ENCODE assay signal across 8 cellular contexts in genomic region chr5:36305571-36306326, GRCh38. TPM values are rescaled to one million over a fixed set of nuclear protein-coding genes. Genes with fewer than 3 reads are reported as not detected.
DNase-seq lines count a peak whose midpoint lies in the region; ATAC-seq and TF ChIP-seq lines count a peak whose summit lies in the region.

No MANE protein-coding gene starts in this region.

- no peaks in the 10 kb centered on the region for H3K9me3 ChIP-seq in right cardiac atrium (ENCODE audit: control insufficient read depth, low read length)
- H3K9me3 ChIP-seq in smooth muscle cell (replicated peaks; ENCODE audit: low read depth): no peaks in the 10 kb centered on the region

- H3K4me2 ChIP-seq in smooth muscle cell: no peak overlapping the region

- intact Hi-C loops in right cardiac atrium (cut with DNase I): loop anchor here in 3 of 4 donors (2.0 to 10.0 kb wide), 4 partner anchors 35 to 131 kb away; partner anchors contain the start of gene NADK2 (in 2 of the 3)

- no peak overlapping the region for H3K9ac ChIP-seq in smooth muscle cell (ENCODE audit: low read depth)

- H2AFZ ChIP-seq in smooth muscle cell (ENCODE audit: low read depth): no peak overlapping the region

- no peak overlapping the region for H3K27ac ChIP-seq in right cardiac atrium (ENCODE audit: low read length)
- H3K27ac ChIP-seq in smooth muscle cell (ENCODE audit: low read depth): no peak overlapping the region

- H3K4me3 ChIP-seq in right cardiac atrium (ENCODE audit: low read length) (no peak overlapping the region), smooth muscle cell (no peak overlapping the region)

- DNase-seq in AG08396 (ENCODE audit: low spot score): peak; percentile 41
- peak; percentile 19 for DNase-seq in GM13977 (ENCODE audit: low spot score)
- DNase-seq in NCI-H526 treated with DMSO at 0.1 percent for 48 hours (lab: John Stamatoyannopoulos, UW): peak; percentile 38
- peak; percentile 46 for DNase-seq in amniotic stem cell (lab: John Stamatoyannopoulos, UW)
- DNase-seq in right cardiac atrium: peak; percentile 55 to 82 (median 68)
- DNase-seq in smooth muscle cell (lab: John Stamatoyannopoulos, UW; ENCODE audit: unreplicated experiment): no peak

- no peaks in the 10 kb centered on the region for H3K79me2 ChIP-seq in smooth muscle cell (ENCODE audit: low read depth)

- no peaks in the 10 kb centered on the region for H4K20me1 ChIP-seq in smooth muscle cell (ENCODE audit: low read depth)

- TF ChIP-seq CTCF in GM13977 (IDR thresholded peaks at IDR 0.05; ENCODE audit: extremely low read depth, insufficient read depth, missing control alignments) (peak; percentile 84), smooth muscle cell (IDR thresholded peaks at IDR 0.05; ENCODE audit: borderline replicate concordance, insufficient read depth, poor library complexity, severe bottlenecking) (peak; percentile 69)

- H3K4me1 ChIP-seq in right cardiac atrium (ENCODE audit: control insufficient read depth, insufficient read depth, low read length) (no peaks in the 10 kb centered on the region), smooth muscle cell (ENCODE audit: low read depth) (peaks cover 13% of the 10 kb centered on the region)

- ATAC-seq in HG03565 (IDR thresholded peaks at IDR 0.05; ENCODE audit: unreplicated experiment): peak; percentile 67
- peak; percentile 73 to 74 for ATAC-seq in right cardiac atrium
- ATAC-seq in GM18519 (IDR thresholded peaks at IDR 0.05; ENCODE audit: low FRiP score, unreplicated experiment): no peak

- no peaks in the 10 kb centered on the region for H3K27me3 ChIP-seq in right cardiac atrium (ENCODE audit: control insufficient read depth, insufficient read depth)
- H3K27me3 ChIP-seq in smooth muscle cell (ENCODE audit: low read depth): no peaks in the 10 kb centered on the region

- in situ Hi-C loops in GM13977 (cut with MboI; ENCODE audit: low pct_unique_long_range_greater_than_20kb, low sequenced_read_pairs, unreplicated experiment): no loop called here

- no peaks in the 10 kb centered on the region for H3K36me3 ChIP-seq in smooth muscle cell (ENCODE audit: low read depth)

- H3F3A ChIP-seq in smooth muscle cell (ENCODE audit: low read depth): peaks cover 8% of the 10 kb centered on the region

- 27% methylated on average over 4 of the region's 4 CpGs for WGBS in right cardiac atrium
- 38% methylated on average over 4 of the region's 4 CpGs for WGBS in smooth muscle cell (ENCODE audit: low lambda C conversion rate)

RNA-seq across cellular contexts. Expression of gene RANBP3L, which starts 4.0 kb away (rescaled TPM):
- total RNA-seq in right cardiac atrium (1 to 10 TPM in 3 of 4 donors, under 1 TPM in 1; 0.58 to 2.7 (median 1.5) TPM), smooth muscle cell (0.40 and 5.6 TPM in 2 replicates)
- polyA plus RNA-seq in right cardiac atrium (1.0 TPM), smooth muscle cell (0.38 TPM in 1 of 2 replicates, not detected in the other)
